Comparison of ENCODE assay signal across 1 cellular context in the genomic region with DNA sequence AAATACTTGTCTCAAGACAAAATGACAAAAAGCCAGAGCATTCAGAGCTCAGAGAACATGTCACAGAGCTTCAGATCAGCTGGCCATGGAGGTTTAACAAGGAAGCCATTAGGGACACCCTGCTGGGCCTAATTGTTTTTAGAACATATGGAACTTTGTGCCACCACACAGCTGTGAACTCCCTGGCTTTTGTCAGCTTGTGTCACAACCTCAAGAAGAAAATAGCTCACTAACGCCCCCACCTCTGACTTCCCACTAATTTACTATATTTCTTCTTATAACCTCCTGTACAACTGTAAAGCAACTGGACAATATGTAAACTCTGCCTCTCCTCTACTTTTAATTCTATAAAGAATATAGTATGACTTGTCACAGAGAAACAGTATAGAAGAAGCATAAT.
TF ChIP-seq lines count a peak whose summit lies in the region.

No MANE protein-coding gene starts in this region.

TF ChIP-seq in SK-N-SH, 30 proteins besides CTCF, POLR2A, EP300 and RAD21 (continued from another document):
- TF ChIP-seq, protein P1, sequence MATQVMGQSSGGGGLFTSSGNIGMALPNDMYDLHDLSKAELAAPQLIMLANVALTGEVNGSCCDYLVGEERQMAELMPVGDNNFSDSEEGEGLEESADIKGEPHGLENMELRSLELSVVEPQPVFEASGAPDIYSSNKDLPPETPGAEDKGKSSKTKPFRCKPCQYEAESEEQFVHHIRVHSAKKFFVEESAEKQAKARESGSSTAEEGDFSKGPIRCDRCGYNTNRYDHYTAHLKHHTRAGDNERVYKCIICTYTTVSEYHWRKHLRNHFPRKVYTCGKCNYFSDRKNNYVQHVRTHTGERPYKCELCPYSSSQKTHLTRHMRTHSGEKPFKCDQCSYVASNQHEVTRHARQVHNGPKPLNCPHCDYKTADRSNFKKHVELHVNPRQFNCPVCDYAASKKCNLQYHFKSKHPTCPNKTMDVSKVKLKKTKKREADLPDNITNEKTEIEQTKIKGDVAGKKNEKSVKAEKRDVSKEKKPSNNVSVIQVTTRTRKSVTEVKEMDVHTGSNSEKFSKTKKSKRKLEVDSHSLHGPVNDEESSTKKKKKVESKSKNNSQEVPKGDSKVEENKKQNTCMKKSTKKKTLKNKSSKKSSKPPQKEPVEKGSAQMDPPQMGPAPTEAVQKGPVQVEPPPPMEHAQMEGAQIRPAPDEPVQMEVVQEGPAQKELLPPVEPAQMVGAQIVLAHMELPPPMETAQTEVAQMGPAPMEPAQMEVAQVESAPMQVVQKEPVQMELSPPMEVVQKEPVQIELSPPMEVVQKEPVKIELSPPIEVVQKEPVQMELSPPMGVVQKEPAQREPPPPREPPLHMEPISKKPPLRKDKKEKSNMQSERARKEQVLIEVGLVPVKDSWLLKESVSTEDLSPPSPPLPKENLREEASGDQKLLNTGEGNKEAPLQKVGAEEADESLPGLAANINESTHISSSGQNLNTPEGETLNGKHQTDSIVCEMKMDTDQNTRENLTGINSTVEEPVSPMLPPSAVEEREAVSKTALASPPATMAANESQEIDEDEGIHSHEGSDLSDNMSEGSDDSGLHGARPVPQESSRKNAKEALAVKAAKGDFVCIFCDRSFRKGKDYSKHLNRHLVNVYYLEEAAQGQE (IDR thresholded peaks at IDR 0.05; ENCODE audit: low read depth, low read length), result no peak
- TF ChIP-seq IRF3 (IDR thresholded peaks at IDR 0.05; ENCODE audit: low read depth, low read length) (no peak), JUND (IDR thresholded peaks at IDR 0.05) (no peak), MAX (IDR thresholded peaks at IDR 0.05; ENCODE audit: low read depth) (no peak), MXI1 (IDR thresholded peaks at IDR 0.05; ENCODE audit: low read depth, low read length) (no peak), CHD2 (IDR thresholded peaks at IDR 0.05; ENCODE audit: low read length, partially characterized antibody) (peak; percentile 57), FOXJ3 (CRISPR knock-in tag; IDR thresholded peaks at IDR 0.05) (no peak), TEAD4 (IDR thresholded peaks at IDR 0.05; ENCODE audit: borderline replicate concordance, insufficient read depth) (no peak), POLR2AphosphoS5 (IDR thresholded peaks at IDR 0.05; ENCODE audit: low read depth, low read length) (no peak), SIN3A (IDR thresholded peaks at IDR 0.05; ENCODE audit: borderline replicate concordance, low read depth, low read length) (no peak), RFX5 (IDR thresholded peaks at IDR 0.05; ENCODE audit: low read length) (no peak)
- TF ChIP-seq, protein P2, sequence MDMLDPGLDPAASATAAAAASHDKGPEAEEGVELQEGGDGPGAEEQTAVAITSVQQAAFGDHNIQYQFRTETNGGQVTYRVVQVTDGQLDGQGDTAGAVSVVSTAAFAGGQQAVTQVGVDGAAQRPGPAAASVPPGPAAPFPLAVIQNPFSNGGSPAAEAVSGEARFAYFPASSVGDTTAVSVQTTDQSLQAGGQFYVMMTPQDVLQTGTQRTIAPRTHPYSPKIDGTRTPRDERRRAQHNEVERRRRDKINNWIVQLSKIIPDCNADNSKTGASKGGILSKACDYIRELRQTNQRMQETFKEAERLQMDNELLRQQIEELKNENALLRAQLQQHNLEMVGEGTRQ (IDR thresholded peaks at IDR 0.05; ENCODE audit: borderline replicate concordance, low read depth, low read length), result no peak
